22 cellular contexts compared by ENCODE assay signal in the genomic region with DNA sequence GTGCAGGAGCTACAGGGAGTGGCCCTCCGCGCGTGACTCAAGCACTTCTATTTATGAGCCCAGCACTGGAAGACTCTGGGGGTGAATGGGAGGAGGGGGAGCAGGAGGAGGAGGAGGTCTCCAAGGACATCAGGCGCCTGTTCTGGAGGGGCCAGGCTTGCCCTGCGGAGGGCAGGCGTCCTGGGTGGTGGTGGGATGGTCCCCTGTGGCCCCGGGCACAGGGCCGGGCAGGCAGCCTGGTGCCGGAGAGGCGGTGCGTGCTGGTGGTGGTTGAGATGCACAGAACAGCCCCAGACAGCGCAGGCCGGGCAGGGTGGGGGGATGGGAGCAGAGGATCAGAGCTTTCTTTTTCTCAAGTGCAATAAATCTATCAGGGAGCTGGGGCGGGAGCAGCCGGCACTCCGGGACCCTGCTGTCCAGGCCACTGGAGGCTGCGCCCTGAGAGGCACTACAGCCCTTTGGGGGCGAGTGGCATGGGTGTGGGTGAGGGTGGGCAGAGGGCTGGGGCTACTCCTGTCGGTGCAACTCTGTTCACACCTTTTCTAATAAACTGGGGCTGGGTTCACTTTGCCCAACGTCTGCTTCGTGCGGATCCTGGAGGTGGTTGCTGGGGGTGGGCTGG. TPM values are rescaled to one million over a fixed set of nuclear protein-coding genes. Genes with fewer than 3 reads are reported as not detected.
"Had no signal": no experiment of that assay in that cellular context is flagged by ENCODE, and none has a peak within 500 bp of the region (broad histone marks: within the 10 kb centered on the region; RNA-seq: fewer than 3 reads in every experiment).

No MANE protein-coding gene starts in this region.

- DNase-seq: activated CD4-positive, alpha-beta T cell treated with anti-CD3 and anti-CD28 coated beads, Interleukin-2, amount 10 ng/mL, durations not matched to agents 7 days and 5 days; activated CD4-positive, CD25-positive, alpha-beta regulatory T cell treated with anti-CD3 and anti-CD28 coated beads, Interleukin-2, amount 50 U/mL, for 72 hours; activated CD8-positive, alpha-beta memory T cell treated with anti-CD3 and anti-CD28 coated beads, Interleukin-2, amount 10 ng/mL, durations not matched to agents 7 days and 5 days; activated CD8-positive, alpha-beta T cell treated with anti-CD3 and anti-CD28 coated beads for 36 hours; activated gamma-delta T cell; activated naive CD4-positive, alpha-beta T cell treated with anti-CD3 and anti-CD28 coated beads, Interleukin-2, amount 50 U/mL, for 16 hours; activated naive CD8-positive, alpha-beta T cell treated with anti-CD3 and anti-CD28 coated beads, Interleukin-2, amount 50 U/mL, for 24 hours; activated T-cell treated with anti-CD3 and anti-CD28 coated beads for 4 hours; cerebellar nuclear complex; cortex of kidney; lower lobe of right lung; naive thymus-derived CD8-positive, alpha-beta T cell; ovary; stimulated activated CD4-positive, alpha-beta T cell treated with anti-CD3 and anti-CD28 coated beads, Interleukin-4, amount 100 ng/mL, for 24 hours; stimulated activated naive CD4-positive, alpha-beta T cell treated with Interleukin-2 at 50 U/mL for 16 hours; tibial artery had no signal

- H3K27ac Mint-ChIP-seq: activated CD4-positive, alpha-beta T cell treated with anti-CD3 and anti-CD28 coated beads, Interleukin-2, amount 10 ng/mL, durations not matched to agents 7 days and 5 days; activated CD8-positive, alpha-beta memory T cell treated with anti-CD3 and anti-CD28 coated beads, Interleukin-2, amount 10 ng/mL, durations not matched to agents 7 days and 5 days; activated CD8-positive, alpha-beta T cell treated with anti-CD3 and anti-CD28 coated beads for 36 hours; activated naive CD8-positive, alpha-beta T cell treated with anti-CD3 and anti-CD28 coated beads, Interleukin-2, amount 50 U/mL, for 24 hours; T-helper 2 cell treated with Interferon-gamma antibody and Interleukin-4, amounts not matched to agents 5 μg/mL and 100 μg/mL, for 36 hours had no signal

- ATAC-seq: activated CD8-positive, alpha-beta memory T cell treated with anti-CD3 and anti-CD28 coated beads, Interleukin-2, amount 10 ng/mL, durations not matched to agents 7 days and 5 days; activated CD8-positive, alpha-beta T cell treated with anti-CD3 and anti-CD28 coated beads for 36 hours; activated naive CD8-positive, alpha-beta T cell treated with anti-CD3 and anti-CD28 coated beads, Interleukin-2, amount 50 U/mL, for 24 hours; left lobe of liver; naive thymus-derived CD8-positive, alpha-beta T cell had no signal

- H3K36me3 ChIP-seq: ovary had no signal

- H3K4me3 Mint-ChIP-seq: activated CD4-positive, alpha-beta T cell treated with anti-CD3 and anti-CD28 coated beads, Interleukin-2, amount 10 ng/mL, durations not matched to agents 7 days and 5 days; activated CD8-positive, alpha-beta memory T cell treated with anti-CD3 and anti-CD28 coated beads, Interleukin-2, amount 10 ng/mL, durations not matched to agents 7 days and 5 days; activated CD8-positive, alpha-beta T cell treated with anti-CD3 and anti-CD28 coated beads for 36 hours; activated naive CD8-positive, alpha-beta T cell treated with anti-CD3 and anti-CD28 coated beads, Interleukin-2, amount 50 U/mL, for 24 hours; naive thymus-derived CD8-positive, alpha-beta T cell; T-helper 2 cell treated with Interferon-gamma antibody and Interleukin-4, amounts not matched to agents 5 μg/mL and 100 μg/mL, for 36 hours had no signal

- H3K9me3 Mint-ChIP-seq: activated CD4-positive, alpha-beta T cell treated with anti-CD3 and anti-CD28 coated beads, Interleukin-2, amount 10 ng/mL, durations not matched to agents 7 days and 5 days; activated CD8-positive, alpha-beta T cell treated with anti-CD3 and anti-CD28 coated beads for 36 hours; activated naive CD8-positive, alpha-beta T cell treated with anti-CD3 and anti-CD28 coated beads, Interleukin-2, amount 50 U/mL, for 24 hours; naive thymus-derived CD8-positive, alpha-beta T cell; T-helper 2 cell treated with Interferon-gamma antibody and Interleukin-4, amounts not matched to agents 5 μg/mL and 100 μg/mL, for 36 hours had no signal

- H3K4me1 ChIP-seq: prostate gland had no signal

- H3K27ac ChIP-seq: ascending aorta, lower lobe of right lung, ovary, prostate gland, tibial artery, VCaP had no signal

- H3K4me3 ChIP-seq: ascending aorta, lower lobe of right lung, ovary, prostate gland, tibial artery had no signal

- H3K27me3 ChIP-seq: ovary had no signal

- H3K9me3 ChIP-seq: ascending aorta, lower lobe of right lung, ovary, prostate gland, tibial artery had no signal

RNA-seq across cellular contexts. Expression of a gene that starts 14.0 kb away (rescaled TPM):
- total RNA-seq: ascending aorta, epithelial cell of proximal tubule, left lobe of liver, lower lobe of right lung had no signal
